1 cellular context compared by ENCODE assay signal in genomic region chr19:7888145-7888825, GRCh38.
TF ChIP-seq lines count a peak whose summit lies in the region.

TSS of gene LRRC8E (plus strand) at chr19:7888510. CDS start at chr19:7895604, 7,094 bp downstream.

TF ChIP-seq in K562, 482 proteins besides CTCF, POLR2A, EP300 and RAD21 (continued from another document and continues in another):
- TF ChIP-seq CXXC5 (CRISPR knock-in tag; IDR thresholded peaks at IDR 0.05) (peak; percentile 56), PRDM10 (IDR thresholded peaks at IDR 0.05; ENCODE audit: partially characterized antibody) (peak; percentile 96), KAT2B (IDR thresholded peaks at IDR 0.05; ENCODE audit: low read depth, low read length) (no peak), POLR2AphosphoS5 (IDR thresholded peaks at IDR 0.05; ENCODE audit: control insufficient read depth, insufficient read depth, low read depth, low read length) (peak; percentile 60; the same call in 1 of the 2 replicates), ZBTB33 (CRISPR knock-in tag; IDR thresholded peaks at IDR 0.05) (0 out of 2 replicates have a peak, but pooled peaks have one; percentile 9), SMARCA5 (IDR thresholded peaks at IDR 0.05) (no peak), ZNF316 (IDR thresholded peaks at IDR 0.05) (no peak), SRF (CRISPR knock-in tag; IDR thresholded peaks at IDR 0.05) (no peak), ZNF280A (IDR thresholded peaks at IDR 0.05; ENCODE audit: low read depth, partially characterized antibody) (no peak), ZNF41 (CRISPR knock-in tag; conservative IDR thresholded peaks at IDR 0.05) (no peak), RHOXF2B (CRISPR knock-in tag; conservative IDR thresholded peaks at IDR 0.05) (no peak), NCOA1 (IDR thresholded peaks at IDR 0.05; ENCODE audit: low read depth) (no peak), ZBED1 (IDR thresholded peaks at IDR 0.05) (no peak), HEY1 (CRISPR knock-in tag; IDR thresholded peaks at IDR 0.05; ENCODE audit: borderline replicate concordance) (no peak), SRSF1 (IDR thresholded peaks at IDR 0.05; ENCODE audit: low read depth, low read length) (no peak), ZNF197 (CRISPR knock-in tag; IDR thresholded peaks at IDR 0.05; ENCODE audit: low read depth) (no peak), MAZ (CRISPR knock-in tag; conservative IDR thresholded peaks at IDR 0.05 in 1 of 2, IDR thresholded peaks at IDR 0.05 in 1 of 2) (peak; percentile 62 to 68), NFE2 (IDR thresholded peaks at IDR 0.05; ENCODE audit: low read depth) (no peak), MNT (conservative IDR thresholded peaks at IDR 0.05) (peak in 1 of 2 experiments; percentile 49; a peak in 1 of 4 replicates), POU5F1 (IDR thresholded peaks at IDR 0.05; ENCODE audit: borderline replicate concordance, low read depth, low read length, partially characterized antibody) (no peak), MEF2D (tag; conservative IDR thresholded peaks at IDR 0.05; ENCODE audit: low read depth) (no peak), SIX5 (IDR thresholded peaks at IDR 0.05; ENCODE audit: borderline replicate concordance in 1 of 2, insufficient read depth in 1 of 2, low read depth in 1 of 2, low read length in 2 of 2) (no peak), ZNF586 (CRISPR knock-in tag; conservative IDR thresholded peaks at IDR 0.05) (no peak), XRCC5 (IDR thresholded peaks at IDR 0.05; ENCODE audit: low read depth, low read length) (no peak), ZNF239 (CRISPR knock-in tag; IDR thresholded peaks at IDR 0.05) (no peak), PCBP2 (IDR thresholded peaks at IDR 0.05; ENCODE audit: low read depth, low read length, poor library complexity, severe bottlenecking) (no peak), PCBP1 (IDR thresholded peaks at IDR 0.05; ENCODE audit: low read depth, low read length, poor library complexity, severe bottlenecking) (peak; percentile 51), NR2F6 (CRISPR knock-in tag; IDR thresholded peaks at IDR 0.05) (no peak), PATZ1 (CRISPR knock-in tag; IDR thresholded peaks at IDR 0.05; ENCODE audit: borderline replicate concordance) (no peak), ZNF511 (CRISPR knock-in tag; IDR thresholded peaks at IDR 0.05) (no peak), NRF1 (conservative IDR thresholded peaks at IDR 0.05 in 1 of 2, IDR thresholded peaks at IDR 0.05 in 1 of 2) (peak; percentile 64 to 68), YBX1 (IDR thresholded peaks at IDR 0.05) (no peak), SNRNP70 (optimal IDR thresholded peaks at IDR 0.05; ENCODE audit: low read depth, low read length) (no peak), ZHX1 (conservative IDR thresholded peaks at IDR 0.05; ENCODE audit: low read length) (no peak), TEAD2 (tag; IDR thresholded peaks at IDR 0.05) (no peak), RFX7 (CRISPR knock-in tag; IDR thresholded peaks at IDR 0.05) (no peak), RBM34 (IDR thresholded peaks at IDR 0.05; ENCODE audit: borderline replicate concordance, insufficient read depth, low read length) (no peak), RERE (CRISPR knock-in tag; IDR thresholded peaks at IDR 0.05; ENCODE audit: borderline replicate concordance) (no peak), ZNF212 (CRISPR knock-in tag; IDR thresholded peaks at IDR 0.05) (no peak), CBX1 (IDR thresholded peaks at IDR 0.05; ENCODE audit: low read depth) (no peak), ZNF274 (IDR thresholded peaks at IDR 0.05; ENCODE audit: borderline replicate concordance, low read depth, low read length) (no peak), POLR2B (IDR thresholded peaks at IDR 0.05; ENCODE audit: low read depth, partially characterized antibody) (peak; percentile 62), FOXP1 (CRISPR knock-in tag; IDR thresholded peaks at IDR 0.05) (no peak), CBX2 (IDR thresholded peaks at IDR 0.05; ENCODE audit: insufficient read depth, low read length, poor library complexity, severe bottlenecking) (no peak)
